In genomic region chr16:2205104-2205966, GRCh38 we compare ENCODE assay signal across 1 cellular context.
TF ChIP-seq lines count a peak whose summit lies in the region.

A gene with protein sequence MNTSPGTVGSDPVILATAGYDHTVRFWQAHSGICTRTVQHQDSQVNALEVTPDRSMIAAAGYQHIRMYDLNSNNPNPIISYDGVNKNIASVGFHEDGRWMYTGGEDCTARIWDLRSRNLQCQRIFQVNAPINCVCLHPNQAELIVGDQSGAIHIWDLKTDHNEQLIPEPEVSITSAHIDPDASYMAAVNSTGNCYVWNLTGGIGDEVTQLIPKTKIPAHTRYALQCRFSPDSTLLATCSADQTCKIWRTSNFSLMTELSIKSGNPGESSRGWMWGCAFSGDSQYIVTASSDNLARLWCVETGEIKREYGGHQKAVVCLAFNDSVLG (plus strand): TSS chr16:2205454. CDS start chr16:2206086, 632 bp downstream.

TF ChIP-seq in GM23338, 12 proteins besides CTCF, POLR2A, EP300 and RAD21:
- no peak for TF ChIP-seq ZNF462 (CRISPR knock-in tag; IDR thresholded peaks at IDR 0.05)
- peak; percentile 81 for TF ChIP-seq POLR2AphosphoS5 (IDR thresholded peaks at IDR 0.05; ENCODE audit: low read depth)
- TF ChIP-seq EZH2 (IDR thresholded peaks at IDR 0.05; ENCODE audit: low read depth, unreplicated experiment): no peak
- TF ChIP-seq, protein P1, sequence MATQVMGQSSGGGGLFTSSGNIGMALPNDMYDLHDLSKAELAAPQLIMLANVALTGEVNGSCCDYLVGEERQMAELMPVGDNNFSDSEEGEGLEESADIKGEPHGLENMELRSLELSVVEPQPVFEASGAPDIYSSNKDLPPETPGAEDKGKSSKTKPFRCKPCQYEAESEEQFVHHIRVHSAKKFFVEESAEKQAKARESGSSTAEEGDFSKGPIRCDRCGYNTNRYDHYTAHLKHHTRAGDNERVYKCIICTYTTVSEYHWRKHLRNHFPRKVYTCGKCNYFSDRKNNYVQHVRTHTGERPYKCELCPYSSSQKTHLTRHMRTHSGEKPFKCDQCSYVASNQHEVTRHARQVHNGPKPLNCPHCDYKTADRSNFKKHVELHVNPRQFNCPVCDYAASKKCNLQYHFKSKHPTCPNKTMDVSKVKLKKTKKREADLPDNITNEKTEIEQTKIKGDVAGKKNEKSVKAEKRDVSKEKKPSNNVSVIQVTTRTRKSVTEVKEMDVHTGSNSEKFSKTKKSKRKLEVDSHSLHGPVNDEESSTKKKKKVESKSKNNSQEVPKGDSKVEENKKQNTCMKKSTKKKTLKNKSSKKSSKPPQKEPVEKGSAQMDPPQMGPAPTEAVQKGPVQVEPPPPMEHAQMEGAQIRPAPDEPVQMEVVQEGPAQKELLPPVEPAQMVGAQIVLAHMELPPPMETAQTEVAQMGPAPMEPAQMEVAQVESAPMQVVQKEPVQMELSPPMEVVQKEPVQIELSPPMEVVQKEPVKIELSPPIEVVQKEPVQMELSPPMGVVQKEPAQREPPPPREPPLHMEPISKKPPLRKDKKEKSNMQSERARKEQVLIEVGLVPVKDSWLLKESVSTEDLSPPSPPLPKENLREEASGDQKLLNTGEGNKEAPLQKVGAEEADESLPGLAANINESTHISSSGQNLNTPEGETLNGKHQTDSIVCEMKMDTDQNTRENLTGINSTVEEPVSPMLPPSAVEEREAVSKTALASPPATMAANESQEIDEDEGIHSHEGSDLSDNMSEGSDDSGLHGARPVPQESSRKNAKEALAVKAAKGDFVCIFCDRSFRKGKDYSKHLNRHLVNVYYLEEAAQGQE (IDR thresholded peaks at IDR 0.05; ENCODE audit: unreplicated experiment): no peak
- no peak for TF ChIP-seq NANOG (IDR thresholded peaks at IDR 0.05; ENCODE audit: borderline replicate concordance)
- no peak for TF ChIP-seq ETS1 (IDR thresholded peaks at IDR 0.05)
